12 cellular contexts compared by ENCODE assay signal in the genomic region with DNA sequence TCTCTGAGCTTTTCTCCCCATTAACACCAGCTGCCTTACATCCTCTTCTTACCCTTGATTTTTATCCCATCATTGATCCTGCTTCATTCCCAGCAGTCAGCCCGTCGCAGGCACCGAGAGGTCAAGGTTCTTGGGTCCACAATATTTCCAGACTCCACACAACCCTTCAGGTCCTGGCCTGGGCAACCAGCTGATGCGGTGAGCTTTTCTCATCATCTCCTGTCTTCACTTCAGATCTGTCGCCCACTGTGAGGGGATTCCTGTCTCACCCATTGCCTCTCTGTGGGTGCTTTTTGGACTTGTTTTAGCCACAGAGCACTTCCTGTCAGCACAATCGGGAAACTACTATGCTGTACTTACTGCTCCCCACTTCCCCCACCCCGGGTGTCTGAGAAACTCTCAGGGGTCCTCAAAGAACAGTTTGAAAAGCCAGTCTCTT. TPM values are rescaled to one million over a fixed set of nuclear protein-coding genes. Genes with fewer than 3 reads are reported as not detected.
A peak's percentile ranks its signal among the peaks of the same experiment; 100 is the strongest.
DNase-seq lines count a peak whose midpoint lies in the region; ATAC-seq and TF ChIP-seq lines count a peak whose summit lies in the region.
"Had no signal": no experiment of that assay in that cellular context is flagged by ENCODE, and none has a peak within 500 bp of the region (broad histone marks: within the 10 kb centered on the region; RNA-seq: fewer than 3 reads in every experiment).

No MANE protein-coding gene starts in this region.

- no peak for TF ChIP-seq EP300 in esophagus muscularis mucosa (IDR thresholded peaks at IDR 0.05)

- peak overlapping the region; percentile 32 for H3K4me3 Mint-ChIP-seq in activated CD8-positive, alpha-beta memory T cell treated with anti-CD3 and anti-CD28 coated beads, Interleukin-2, amount 10 ng/mL, durations not matched to agents 7 days and 5 days

- H3K27ac ChIP-seq in esophagus muscularis mucosa (replicated peaks in 1 of 4): no peak overlapping the region

- peaks cover 0 to 13% (median 10%) of the 10 kb centered on the region in 4 donors for H3K4me1 ChIP-seq in esophagus muscularis mucosa

- TF ChIP-seq POLR2A in esophagus muscularis mucosa (IDR thresholded peaks at IDR 0.05; ENCODE audit: low read depth): no peak

- H3K36me3 ChIP-seq in esophagus muscularis mucosa: no peaks in the 10 kb centered on the region

- no peaks in the 10 kb centered on the region for H3K9me3 ChIP-seq in esophagus muscularis mucosa

- no peak overlapping the region for H3K4me3 ChIP-seq in esophagus muscularis mucosa
- H3K4me3 ChIP-seq: dorsolateral prefrontal cortex had no signal

- ATAC-seq in HG02798 (IDR thresholded peaks at IDR 0.05; ENCODE audit: poor library complexity, unreplicated experiment): peak; percentile 31
- peak; percentile 45 for ATAC-seq in activated CD8-positive, alpha-beta memory T cell treated with anti-CD3 and anti-CD28 coated beads, Interleukin-2, amount 10 ng/mL, durations not matched to agents 7 days and 5 days
- ATAC-seq in HG03039 (IDR thresholded peaks at IDR 0.05; ENCODE audit: unreplicated experiment): no peak

- H3K27ac Mint-ChIP-seq in activated CD8-positive, alpha-beta memory T cell treated with anti-CD3 and anti-CD28 coated beads, Interleukin-2, amount 10 ng/mL, durations not matched to agents 7 days and 5 days: peak overlapping the region; percentile 64

- peaks cover 60% of the 10 kb centered on the region for H3K4me1 Mint-ChIP-seq in activated CD8-positive, alpha-beta memory T cell treated with anti-CD3 and anti-CD28 coated beads, Interleukin-2, amount 10 ng/mL, durations not matched to agents 7 days and 5 days

- WGBS in esophagus muscularis mucosa: 78% methylated on average over 7 of the region's 7 CpGs

- CTCF ChIA-PET in activated CD8-positive, alpha-beta memory T cell treated with anti-CD3 and anti-CD28 coated beads, Interleukin-2, amount 10 ng/mL, durations not matched to agents 7 days and 5 days (lab: Charles Lee): interaction anchor here (1.3 to 10.0 kb wide), 4 partner anchors 24 to 196 kb away, joined by 5 to 80 read pairs (median 24); no protein-coding TSS in a partner anchor

- DNase-seq in activated CD8-positive, alpha-beta memory T cell treated with anti-CD3 and anti-CD28 coated beads for 24 hours: peak; percentile 70
- no peak for DNase-seq in activated CD8-positive, alpha-beta memory T cell treated with anti-CD3 and anti-CD28 coated beads, Interleukin-2, amount 50 U/mL, for 48 hours
- peak; percentile 83 for DNase-seq in activated CD8-positive, alpha-beta memory T cell treated with anti-CD3 and anti-CD28 coated beads, Interleukin-2, amount 10 ng/mL, durations not matched to agents 7 days and 5 days
- DNase-seq in stimulated activated CD8-positive, alpha-beta memory T cell treated with anti-CD3 and anti-CD28 coated beads, Interleukin-12 subunit alpha, Interleukin-12 subunit beta, amount 100 ng/mL, for 1 hour (ENCODE audit: low read depth): peak; percentile 23
- DNase-seq in esophagus muscularis mucosa (ENCODE audit: extremely low spot score) (no peak), NCI-H2196 (lab: John Stamatoyannopoulos, UW; ENCODE audit: unreplicated experiment) (no peak)
- DNase-seq: dorsolateral prefrontal cortex, NCI-H1105 had no signal

- no peaks in the 10 kb centered on the region for H3K27me3 ChIP-seq in esophagus muscularis mucosa
- H3K27me3 ChIP-seq: dorsolateral prefrontal cortex had no signal

- no peaks in the 10 kb centered on the region for H3K27me3 Mint-ChIP-seq in activated CD8-positive, alpha-beta memory T cell treated with anti-CD3 and anti-CD28 coated beads, Interleukin-2, amount 10 ng/mL, durations not matched to agents 7 days and 5 days

- intact Hi-C loops in esophagus muscularis mucosa (cut with DNase I): no loop called here

- H3K36me3 Mint-ChIP-seq in activated CD8-positive, alpha-beta memory T cell treated with anti-CD3 and anti-CD28 coated beads, Interleukin-2, amount 10 ng/mL, durations not matched to agents 7 days and 5 days: peaks cover 13% of the 10 kb centered on the region

- TF ChIP-seq CTCF in esophagus muscularis mucosa (IDR thresholded peaks at IDR 0.05): no peak

- no peaks in the 10 kb centered on the region for H3K9me3 Mint-ChIP-seq in activated CD8-positive, alpha-beta memory T cell treated with anti-CD3 and anti-CD28 coated beads, Interleukin-2, amount 10 ng/mL, durations not matched to agents 7 days and 5 days (ENCODE audit: low read depth)

RNA-seq across cellular contexts. Expression of a gene that starts 8.4 kb away (rescaled TPM):
- 10 to 100 TPM; 45.2 to 63.2 TPM for total RNA-seq in activated CD8-positive, alpha-beta memory T cell treated with anti-CD3 and anti-CD28 coated beads, Interleukin-2, amount 10 ng/mL, durations not matched to agents 7 days and 5 days
- 1 to 10 TPM in 2 of 4 donors, under 1 TPM in 1, not detected in 1; 0.23 to 1.5 (median 1.4) TPM for total RNA-seq in esophagus muscularis mucosa
- total RNA-seq: A673, osteocyte had no signal

RNA-seq across cellular contexts. Expression of a gene that starts 33.6 kb away (rescaled TPM):
- total RNA-seq in activated CD8-positive, alpha-beta memory T cell treated with anti-CD3 and anti-CD28 coated beads, Interleukin-2, amount 10 ng/mL, durations not matched to agents 7 days and 5 days: 10 to 100 TPM in 1 of 2 experiments, 1 to 10 TPM in 1; 8.1 to 20.2 TPM
- total RNA-seq in esophagus muscularis mucosa: under 1 TPM in 3 of 4 donors, not detected in 1; 0.13 to 0.92 (median 0.50) TPM

RNA-seq across cellular contexts. Expression of a gene that starts 34.2 kb away (rescaled TPM):
- 1 to 10 TPM; 2.9 to 6.2 TPM for total RNA-seq in activated CD8-positive, alpha-beta memory T cell treated with anti-CD3 and anti-CD28 coated beads, Interleukin-2, amount 10 ng/mL, durations not matched to agents 7 days and 5 days
- total RNA-seq in esophagus muscularis mucosa: 1 to 10 TPM in 1 of 4 donors, under 1 TPM in 3; 0.33 to 1.0 (median 0.71) TPM

RNA-seq across cellular contexts. Expression of a gene that starts 42.9 kb away (rescaled TPM):
- total RNA-seq in activated CD8-positive, alpha-beta memory T cell treated with anti-CD3 and anti-CD28 coated beads, Interleukin-2, amount 10 ng/mL, durations not matched to agents 7 days and 5 days: 1 to 10 TPM in 1 of 2 experiments, under 1 TPM in 1; 0.61 to 1.4 TPM
- 1 to 10 TPM; 1.6 to 7.3 (median 2.8) TPM for total RNA-seq in esophagus muscularis mucosa

RNA-seq across cellular contexts. Expression of a gene that starts 52.8 kb away (rescaled TPM):
- total RNA-seq in activated CD8-positive, alpha-beta memory T cell treated with anti-CD3 and anti-CD28 coated beads, Interleukin-2, amount 10 ng/mL, durations not matched to agents 7 days and 5 days: 10 to 100 TPM; 36.8 to 43.5 TPM
- 1 to 10 TPM; 5.5 to 8.8 (median 6.8) TPM for total RNA-seq in esophagus muscularis mucosa

Comparison
In these comparisons a context has a peak if more than half of its experiments do, and no peak if none do; other contexts are left out.
1. DNase-seq: peak in activated CD8-positive, alpha-beta memory T cell treated with anti-CD3 and anti-CD28 coated beads for 24 hours (single experiment), activated CD8-positive, alpha-beta memory T cell treated with anti-CD3 and anti-CD28 coated beads, Interleukin-2, amount 10 ng/mL, durations not matched to agents 7 days and 5 days (single experiment) and stimulated activated CD8-positive, alpha-beta memory T cell treated with anti-CD3 and anti-CD28 coated beads, Interleukin-12 subunit alpha, Interleukin-12 subunit beta, amount 100 ng/mL, for 1 hour (single experiment); none in activated CD8-positive, alpha-beta memory T cell treated with anti-CD3 and anti-CD28 coated beads, Interleukin-2, amount 50 U/mL, for 48 hours (single experiment), esophagus muscularis mucosa (single experiment) and NCI-H2196 (single experiment).
2. RNA of a gene that starts 8.4 kb away (total RNA-seq): 45.2 to 63.2 TPM in activated CD8-positive, alpha-beta memory T cell treated with anti-CD3 and anti-CD28 coated beads, Interleukin-2, amount 10 ng/mL, durations not matched to agents 7 days and 5 days; 0.23 to 1.5 TPM in esophagus muscularis mucosa; every median in the first group is over 10 times any median in the second.
3. RNA of a gene that starts 33.6 kb away (total RNA-seq): 8.1 to 20.2 TPM in activated CD8-positive, alpha-beta memory T cell treated with anti-CD3 and anti-CD28 coated beads, Interleukin-2, amount 10 ng/mL, durations not matched to agents 7 days and 5 days; 0.13 to 0.92 TPM in esophagus muscularis mucosa; every median in the first group is over 4 times any median in the second.